In genomic region chr12:9348906-9349518, GRCh38 we compare ENCODE assay signal across 31 cellular contexts.
"Had no signal": no experiment of that assay in that cellular context is flagged by ENCODE, and none has a peak within 500 bp of the region (broad histone marks: within the 10 kb centered on the region; RNA-seq: fewer than 3 reads in every experiment).

No MANE protein-coding gene starts in this region.

- H3K4me1 ChIP-seq: adrenal gland, body of pancreas, colonic mucosa had no signal

- H3K4me3 Mint-ChIP-seq: activated CD4-positive, alpha-beta memory T cell treated with anti-CD3 and anti-CD28 coated beads for 36 hours; activated CD4-positive, alpha-beta T cell treated with anti-CD3 and anti-CD28 coated beads for 36 hours; activated CD4-positive, alpha-beta T cell treated with anti-CD3 and anti-CD28 coated beads, Interleukin-2, amount 10 ng/mL, durations not matched to agents 24 days and 14 days; activated CD8-positive, alpha-beta memory T cell treated with anti-CD3 and anti-CD28 coated beads, Interleukin-2, amount 10 ng/mL, durations not matched to agents 7 days and 5 days; activated CD8-positive, alpha-beta T cell treated with anti-CD3 and anti-CD28 coated beads, Interleukin-2, amount 10 ng/mL, durations not matched to agents 7 days and 5 days; activated naive CD4-positive, alpha-beta T cell treated with anti-CD3 and anti-CD28 coated beads for 36 hours; activated naive CD4-positive, alpha-beta T cell treated with anti-CD3 and anti-CD28 coated beads, Interleukin-2, amount 50 U/mL, for 24 hours; activated naive CD8-positive, alpha-beta T cell treated with anti-CD3 and anti-CD28 coated beads for 36 hours; activated naive CD8-positive, alpha-beta T cell treated with anti-CD3 and anti-CD28 coated beads, Interleukin-2, amount 50 U/mL, for 24 hours; activated T-helper 1 cell treated with anti-CD3 and anti-CD28 coated beads, Interleukin-12 subunit alpha, Interleukin-12 subunit beta, Interleukin-2, Interleukin-4 antibody, amounts not matched to agents 30 ng/mL and 10 ng/mL and 1 ng/mL, durations not matched to agents 14 hours and 24 hours and 36 hours had no signal

- H3K4me3 ChIP-seq: adrenal gland, body of pancreas, cardiac muscle cell, colonic mucosa, esophagus squamous epithelium had no signal

- H3K36me3 ChIP-seq: adrenal gland, cardiac muscle cell, colonic mucosa, esophagus squamous epithelium had no signal

- H3K27me3 ChIP-seq: adrenal gland, body of pancreas, cardiac muscle cell, colonic mucosa, esophagus squamous epithelium had no signal

- DNase-seq: activated CD4-positive, alpha-beta memory T cell treated with anti-CD3 and anti-CD28 coated beads for 36 hours; activated CD4-positive, alpha-beta T cell treated with anti-CD3 and anti-CD28 coated beads for 36 hours; activated CD4-positive, alpha-beta T cell treated with anti-CD3 and anti-CD28 coated beads, Interleukin-2, amount 10 ng/mL, durations not matched to agents 24 days and 14 days; activated CD4-positive, CD25-positive, alpha-beta regulatory T cell; activated CD4-positive, CD25-positive, alpha-beta regulatory T cell treated with anti-CD3 and anti-CD28 coated beads, Interleukin-2, amount 50 U/mL, for 72 hours; activated CD8-positive, alpha-beta memory T cell treated with anti-CD3 and anti-CD28 coated beads, Interleukin-2, amount 10 ng/mL, durations not matched to agents 7 days and 5 days; activated CD8-positive, alpha-beta memory T cell treated with anti-CD3 and anti-CD28 coated beads, Interleukin-2, amount 50 U/mL, for 4 hours; activated CD8-positive, alpha-beta T cell treated with anti-CD3 and anti-CD28 coated beads, Interleukin-2, amount 10 ng/mL, durations not matched to agents 7 days and 5 days; activated effector memory CD4-positive, alpha-beta T cell treated with anti-CD3 and anti-CD28 coated beads, Interleukin-2, amount 50 U/mL, for 16 hours; activated naive CD4-positive, alpha-beta T cell treated with anti-CD3 and anti-CD28 coated beads for 36 hours; activated naive CD8-positive, alpha-beta T cell treated with anti-CD3 and anti-CD28 coated beads for 36 hours; activated naive CD8-positive, alpha-beta T cell treated with anti-CD3 and anti-CD28 coated beads, Interleukin-2, amount 50 U/mL, for 24 hours; activated T-cell treated with anti-CD3 and anti-CD28 coated beads, Interleukin-2, amount 50 U/mL, for 1 hour; activated T-cell treated with anti-CD3 and anti-CD28 coated beads, Interleukin-2, amount 50 U/mL, for 48 hours; adrenal gland; amygdala; aorta; body of pancreas; central memory CD4-positive, alpha-beta T cell; cerebellar nuclear complex; colonic mucosa; effector CD8-positive, alpha-beta T cell; erythroblast; esophagus squamous epithelium; foreskin melanocyte; glutamatergic neuron; T-helper 2 cell had no signal

- H3K27ac Mint-ChIP-seq: activated CD4-positive, alpha-beta memory T cell treated with anti-CD3 and anti-CD28 coated beads for 36 hours; activated CD4-positive, alpha-beta T cell treated with anti-CD3 and anti-CD28 coated beads for 36 hours; activated CD4-positive, alpha-beta T cell treated with anti-CD3 and anti-CD28 coated beads, Interleukin-2, amount 10 ng/mL, durations not matched to agents 24 days and 14 days; activated CD8-positive, alpha-beta memory T cell treated with anti-CD3 and anti-CD28 coated beads, Interleukin-2, amount 10 ng/mL, durations not matched to agents 7 days and 5 days; activated CD8-positive, alpha-beta T cell treated with anti-CD3 and anti-CD28 coated beads, Interleukin-2, amount 10 ng/mL, durations not matched to agents 7 days and 5 days; activated naive CD4-positive, alpha-beta T cell treated with anti-CD3 and anti-CD28 coated beads for 36 hours; activated naive CD4-positive, alpha-beta T cell treated with anti-CD3 and anti-CD28 coated beads, Interleukin-2, amount 50 U/mL, for 24 hours; activated naive CD8-positive, alpha-beta T cell treated with anti-CD3 and anti-CD28 coated beads for 36 hours; activated naive CD8-positive, alpha-beta T cell treated with anti-CD3 and anti-CD28 coated beads, Interleukin-2, amount 50 U/mL, for 24 hours; activated T-helper 1 cell treated with anti-CD3 and anti-CD28 coated beads, Interleukin-12 subunit alpha, Interleukin-12 subunit beta, Interleukin-2, Interleukin-4 antibody, amounts not matched to agents 30 ng/mL and 10 ng/mL and 1 ng/mL, durations not matched to agents 14 hours and 24 hours and 36 hours; activated T-helper 2 cell treated with anti-CD3 and anti-CD28 coated beads, Interferon-gamma antibody, Interleukin-2, Interleukin-4, amounts not matched to agents 10 μg/mL and 5 μg/mL and 100 μg/mL, durations not matched to agents 14 hours and 24 hours and 36 hours had no signal

- ATAC-seq: activated CD4-positive, alpha-beta T cell treated with anti-CD3 and anti-CD28 coated beads for 36 hours; activated CD8-positive, alpha-beta memory T cell treated with anti-CD3 and anti-CD28 coated beads, Interleukin-2, amount 10 ng/mL, durations not matched to agents 7 days and 5 days; activated CD8-positive, alpha-beta T cell treated with anti-CD3 and anti-CD28 coated beads, Interleukin-2, amount 10 ng/mL, durations not matched to agents 7 days and 5 days; activated naive CD8-positive, alpha-beta T cell treated with anti-CD3 and anti-CD28 coated beads, Interleukin-2, amount 50 U/mL, for 24 hours; body of pancreas had no signal

- H3K27ac ChIP-seq: adrenal gland, body of pancreas, cardiac muscle cell, colonic mucosa, esophagus squamous epithelium had no signal

- H3K9me3 Mint-ChIP-seq: activated naive CD4-positive, alpha-beta T cell treated with anti-CD3 and anti-CD28 coated beads, Interleukin-2, amount 50 U/mL, for 24 hours had no signal

- H3K9me3 ChIP-seq: colonic mucosa had no signal

- H3K27me3 Mint-ChIP-seq: activated CD4-positive, alpha-beta memory T cell treated with anti-CD3 and anti-CD28 coated beads for 36 hours; activated CD4-positive, alpha-beta T cell treated with anti-CD3 and anti-CD28 coated beads for 36 hours; activated CD4-positive, alpha-beta T cell treated with anti-CD3 and anti-CD28 coated beads, Interleukin-2, amount 10 ng/mL, durations not matched to agents 24 days and 14 days; activated CD8-positive, alpha-beta memory T cell treated with anti-CD3 and anti-CD28 coated beads, Interleukin-2, amount 10 ng/mL, durations not matched to agents 7 days and 5 days; activated naive CD4-positive, alpha-beta T cell treated with anti-CD3 and anti-CD28 coated beads, Interleukin-2, amount 50 U/mL, for 24 hours; activated naive CD8-positive, alpha-beta T cell treated with anti-CD3 and anti-CD28 coated beads for 36 hours; activated naive CD8-positive, alpha-beta T cell treated with anti-CD3 and anti-CD28 coated beads, Interleukin-2, amount 50 U/mL, for 24 hours had no signal
